8 cellular contexts compared by ENCODE assay signal in genomic region chr19:38209671-38210457, GRCh38. TPM values are rescaled to one million over a fixed set of nuclear protein-coding genes. Genes with fewer than 3 reads are reported as not detected.
DNase-seq lines count a peak whose midpoint lies in the region; ATAC-seq, FAIRE-seq and TF ChIP-seq lines count a peak whose summit lies in the region.

No MANE protein-coding gene starts in this region.

- H3K9ac ChIP-seq in HCT116 (ENCODE audit: low read length) (no peak overlapping the region), astrocyte (ENCODE audit: low read length) (peak overlapping the region; percentile 36), iPS-15b (ENCODE audit: low read depth, low read length) (no peak overlapping the region)

- BruUV-seq in HCT116 (replicated peaks; lab: Mats Ljungman, UMichigan), result no TSS peak

- RAD21 ChIA-PET in HCT116 (lab: Charles Lee; ENCODE audit: low non-redundant PET in 1 of 2, low total read pairs in 2 of 2, uncharacterized antibody in 2 of 2, unreplicated experiment in 2 of 2), result no interaction called here

- H3K4me2 ChIP-seq in HCT116 (ENCODE audit: low read length) (no peak overlapping the region), astrocyte (ENCODE audit: low read length) (peak overlapping the region; percentile 69)

- TF ChIP-seq CTCF in HCT116 (IDR thresholded peaks at IDR 0.05 in 2 of 3, conservative IDR thresholded peaks at IDR 0.05 in 1 of 3; ENCODE audit: borderline replicate concordance in 1 of 3, insufficient read depth in 1 of 3, low read depth in 2 of 3, low read length in 2 of 3), result 0 out of 6 replicates have a peak, but pooled peaks of 1 of the 3 experiments have one; percentile 10
- no peak for TF ChIP-seq CTCF in astrocyte (IDR thresholded peaks at IDR 0.05; ENCODE audit: insufficient read depth, low read depth, low read length)

- H4K20me1 ChIP-seq in HCT116 (ENCODE audit: insufficient read depth), result no peaks in the 10 kb centered on the region
- H4K20me1 ChIP-seq in astrocyte (ENCODE audit: insufficient read depth, low read length), result peaks cover 19% of the 10 kb centered on the region

- TF ChIP-seq RAD21 in HCT116 (IDR thresholded peaks at IDR 0.05; ENCODE audit: low read depth), result no peak

- no peaks in the 10 kb centered on the region for H3K9me3 ChIP-seq in HCT116 (ENCODE audit: control insufficient read depth in 1 of 2, insufficient read depth in 1 of 2, low read depth in 1 of 2, low read length in 2 of 2)
- no peaks in the 10 kb centered on the region for H3K9me3 ChIP-seq in astrocyte (ENCODE audit: insufficient read depth, low read depth, low read length)
- H3K9me3 ChIP-seq in iPS-15b (ENCODE audit: control insufficient read depth, insufficient read depth, low read length), result no peaks in the 10 kb centered on the region

- H3K27me3 Mint-ChIP-seq in astrocyte (ENCODE audit: low read depth, unreplicated experiment), result peaks cover 3% of the 10 kb centered on the region
- peaks cover 45% of the 10 kb centered on the region for H3K27me3 Mint-ChIP-seq in activated CD4-positive, alpha-beta memory T cell treated with anti-CD3 and anti-CD28 coated beads for 36 hours

- ATAC-seq in HCT116, result peak; percentile 57

- H3K4me3 ChIP-seq in HCT116 (replicated peaks in 1 of 2; ENCODE audit: low read depth in 1 of 2, low read length in 2 of 2), result no peak overlapping the region
- H3K4me3 ChIP-seq in astrocyte (ENCODE audit: insufficient read depth, low read depth, low read length), result peak overlapping the region; percentile 13
- H3K4me3 ChIP-seq in iPS-15b (ENCODE audit: low read depth, low read length), result peak overlapping the region; percentile 68
- H3K4me3 ChIP-seq in skeletal muscle cell (ENCODE audit: low read depth, low read length), result peak overlapping the region; percentile 37

- intact Hi-C loops in HCT116 (cut with micrococcal nuclease), result no loop called here
- intact Hi-C loops in activated CD4-positive, alpha-beta memory T cell treated with anti-CD3 and anti-CD28 coated beads for 36 hours (cut with micrococcal nuclease), result no loop called here

- H2AFZ ChIP-seq in HCT116 (ENCODE audit: low read depth, low read length, poor library complexity, severe bottlenecking) (no peak overlapping the region), astrocyte (ENCODE audit: low read depth, low read length) (no peak overlapping the region)

- H3K36me3 ChIP-seq in HCT116 (ENCODE audit: control insufficient read depth in 1 of 2, insufficient read depth in 2 of 2, low read length in 2 of 2), result no peaks in the 10 kb centered on the region
- H3K36me3 ChIP-seq in astrocyte (ENCODE audit: insufficient read depth, low read length), result no peaks in the 10 kb centered on the region
- peaks cover 15% of the 10 kb centered on the region for H3K36me3 ChIP-seq in iPS-15b (ENCODE audit: control insufficient read depth, insufficient read depth, low read length)

- H3K27ac Mint-ChIP-seq in astrocyte (ENCODE audit: unreplicated experiment), result no peak overlapping the region
- no peak overlapping the region for H3K27ac Mint-ChIP-seq in activated CD4-positive, alpha-beta memory T cell treated with anti-CD3 and anti-CD28 coated beads for 36 hours

- H3K36me3 Mint-ChIP-seq in astrocyte (ENCODE audit: low read depth, unreplicated experiment), result peaks cover 2% of the 10 kb centered on the region
- H3K36me3 Mint-ChIP-seq in activated CD4-positive, alpha-beta memory T cell treated with anti-CD3 and anti-CD28 coated beads for 36 hours, result peaks cover 6% of the 10 kb centered on the region

- peak overlapping the region; percentile 71 for H3K4me3 Mint-ChIP-seq in astrocyte (ENCODE audit: unreplicated experiment)
- H3K4me3 Mint-ChIP-seq in activated CD4-positive, alpha-beta memory T cell treated with anti-CD3 and anti-CD28 coated beads for 36 hours, result no peak overlapping the region

- H3K27me3 ChIP-seq in HCT116 (ENCODE audit: insufficient read depth, low read length), result no peaks in the 10 kb centered on the region
- H3K27me3 ChIP-seq in astrocyte (ENCODE audit: insufficient read depth, low read length), result no peaks in the 10 kb centered on the region
- no peaks in the 10 kb centered on the region for H3K27me3 ChIP-seq in iPS-15b (ENCODE audit: control insufficient read depth, insufficient read depth, low read length)

- CTCF ChIA-PET in HCT116 (lab: Charles Lee), result no interaction called here
- CTCF ChIA-PET in activated CD4-positive, alpha-beta memory T cell treated with anti-CD3 and anti-CD28 coated beads for 36 hours (lab: Charles Lee), result interaction anchor here (1.6 kb wide), 1 partner anchor 308 kb away, joined by 4 read pairs; no protein-coding TSS in a partner anchor

- POLR2A ChIA-PET in HCT116 (lab: Charles Lee), result no interaction called here
- POLR2A ChIA-PET in activated CD4-positive, alpha-beta memory T cell treated with anti-CD3 and anti-CD28 coated beads for 36 hours (lab: Charles Lee), result no interaction called here

- H3K4me1 Mint-ChIP-seq in astrocyte (ENCODE audit: low read depth, unreplicated experiment), result peaks cover 16% of the 10 kb centered on the region
- peaks cover 23% of the 10 kb centered on the region for H3K4me1 Mint-ChIP-seq in activated CD4-positive, alpha-beta memory T cell treated with anti-CD3 and anti-CD28 coated beads for 36 hours (ENCODE audit: low read depth)

- H3K9me3 Mint-ChIP-seq in astrocyte (ENCODE audit: unreplicated experiment), result peaks cover 2% of the 10 kb centered on the region
- no peaks in the 10 kb centered on the region for H3K9me3 Mint-ChIP-seq in activated CD4-positive, alpha-beta memory T cell treated with anti-CD3 and anti-CD28 coated beads for 36 hours

- no peak for FAIRE-seq in astrocyte (lab: Jason Lieb, UNC)

- no peak for DNase-seq in HCT116 (ENCODE audit: low read depth, low spot score)
- no peak for DNase-seq in astrocyte (ENCODE audit: low read depth)
- peak; percentile 29 for DNase-seq in skeletal muscle cell (ENCODE audit: low read depth)
- no peak for DNase-seq in activated CD4-positive, alpha-beta memory T cell treated with anti-CD3 and anti-CD28 coated beads for 36 hours
- DNase-seq in HuH-7 (ENCODE audit: low spot score), result no peak
- DNase-seq in NOMO-1 treated with DMSO at 0.1 percent for 48 hours (lab: John Stamatoyannopoulos, UW; ENCODE audit: unreplicated experiment), result no peak
- DNase-seq in effector CD4-positive, alpha-beta T cell, result no peak

- H3K4me1 ChIP-seq in HCT116 (ENCODE audit: control insufficient read depth in 1 of 2, insufficient read depth in 2 of 2, low read length in 2 of 2) (peaks cover 0 to 7% of the 10 kb centered on the region in 2 experiments; a peak in 1 of 4 replicates), astrocyte (ENCODE audit: insufficient read depth, low read length) (peaks cover 36% of the 10 kb centered on the region), iPS-15b (ENCODE audit: control insufficient read depth, insufficient read depth, low read length) (peaks cover 12% of the 10 kb centered on the region)

- H3K79me2 ChIP-seq in HCT116 (ENCODE audit: insufficient read depth, low read length) (no peaks in the 10 kb centered on the region), astrocyte (ENCODE audit: insufficient read depth, low read length) (no peaks in the 10 kb centered on the region)

- H3K27ac ChIP-seq in HCT116 (ENCODE audit: low read depth, low read length) (no peak overlapping the region), astrocyte (ENCODE audit: low read depth, low read length) (no peak overlapping the region)

- TF ChIP-seq POLR2A in HCT116 (IDR thresholded peaks at IDR 0.05; ENCODE audit: borderline replicate concordance, extremely low read depth, insufficient read depth, insufficient read length), result no peak

- no peaks in the 10 kb centered on the region for H3K9me2 ChIP-seq in HCT116 (ENCODE audit: insufficient read depth)

TF ChIP-seq in HCT116, 20 proteins besides CTCF, POLR2A, EP300 and RAD21:
- TF ChIP-seq SP1 (IDR thresholded peaks at IDR 0.05; ENCODE audit: low read depth) (no peak), YY1 (IDR thresholded peaks at IDR 0.05; ENCODE audit: extremely low read depth, insufficient replicate concordance, low read depth, low read length) (no peak), SRF (IDR thresholded peaks at IDR 0.05; ENCODE audit: low read depth) (no peak), JUND (IDR thresholded peaks at IDR 0.05) (no peak), FOSL1 (IDR thresholded peaks at IDR 0.05; ENCODE audit: low read depth) (no peak), EGR1 (IDR thresholded peaks at IDR 0.05; ENCODE audit: low read depth) (no peak), EZH2phosphoT487 (IDR thresholded peaks at IDR 0.05; ENCODE audit: borderline replicate concordance) (no peak)

RNA-seq across cellular contexts. Expression of gene DPF1, which starts 14.2 kb away (rescaled TPM):
- 9.7 TPM for total RNA-seq in HCT116 (2021; ENCODE audit: unreplicated experiment)
- polyA plus RNA-seq in HCT116 (2012), result 4.6 and 6.6 TPM in 2 replicates
- 4.0 and 4.5 TPM in 2 replicates for total RNA-seq in astrocyte
- 1 to 10 TPM in 1 of 2 experiments, under 1 TPM in 1; 0.75 to 1.2 TPM for total RNA-seq in activated CD4-positive, alpha-beta memory T cell treated with anti-CD3 and anti-CD28 coated beads for 36 hours

RNA-seq across cellular contexts. Expression of gene PPP1R14A, which starts 46.3 kb away (rescaled TPM):
- total RNA-seq in HCT116 (2021; ENCODE audit: unreplicated experiment) (0.84 TPM), astrocyte (13.4 and 18.0 TPM in 2 replicates)
- not detected in 2 replicates for polyA plus RNA-seq in HCT116 (2012)
- total RNA-seq in activated CD4-positive, alpha-beta memory T cell treated with anti-CD3 and anti-CD28 coated beads for 36 hours, result 1 to 10 TPM; 1.6 to 1.8 TPM

RNA-seq across cellular contexts. Expression of gene SPINT2, which starts 54.5 kb away (rescaled TPM):
- total RNA-seq in HCT116 (2021; ENCODE audit: unreplicated experiment), result 500 TPM
- 492 and 532 TPM in 2 replicates for polyA plus RNA-seq in HCT116 (2012)
- 119 and 171 TPM in 2 replicates for total RNA-seq in astrocyte
- 10 to 100 TPM; 57.5 to 60.9 TPM for total RNA-seq in activated CD4-positive, alpha-beta memory T cell treated with anti-CD3 and anti-CD28 coated beads for 36 hours

Comparison
In these comparisons a context has a peak if more than half of its experiments do, and no peak if none do; other contexts are left out.
1. H3K4me3 ChIP-seq: peak in astrocyte (single experiment), iPS-15b (single experiment) and skeletal muscle cell (single experiment); none in HCT116 (0 of 2).